ENCODE assay signal across 8 cellular contexts in the genomic region with DNA sequence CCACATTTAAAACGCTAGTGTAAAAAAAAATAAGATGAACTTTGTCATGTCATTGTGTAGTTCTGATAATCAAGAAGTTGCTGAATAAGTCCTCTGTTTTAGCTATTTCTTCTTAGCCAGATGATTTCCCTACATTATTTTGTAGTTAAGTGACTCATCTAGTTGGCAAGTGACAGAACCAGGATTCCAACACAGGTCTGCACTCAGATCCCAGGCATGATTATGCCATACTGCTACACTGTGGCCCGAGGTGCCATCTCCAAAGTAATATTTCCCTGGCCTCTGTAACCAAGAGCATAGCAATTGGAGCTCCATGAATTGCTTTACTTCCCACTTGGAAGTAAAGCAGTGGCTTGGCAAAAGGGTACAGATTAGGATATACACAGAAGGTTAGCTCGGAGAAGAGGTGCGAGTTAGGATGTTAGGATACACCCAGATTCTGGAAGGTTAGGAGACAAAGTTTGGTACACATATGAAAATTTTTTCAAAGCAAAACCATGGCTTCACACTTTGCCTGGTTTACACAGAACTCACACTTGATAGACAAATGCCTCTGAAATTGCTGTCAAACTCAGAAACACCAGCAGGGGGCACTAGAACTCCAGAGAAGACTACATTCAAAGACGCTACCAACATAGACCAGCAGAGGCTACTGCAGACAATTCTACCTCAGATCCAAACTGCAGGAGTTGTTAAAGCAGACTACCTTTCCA. TPM values are rescaled to one million over a fixed set of nuclear protein-coding genes. Genes with fewer than 3 reads are reported as not detected.
A peak's percentile ranks its signal among the peaks of the same experiment; 100 is the strongest.
DNase-seq lines count a peak whose midpoint lies in the region; ATAC-seq and TF ChIP-seq lines count a peak whose summit lies in the region.

No MANE protein-coding gene starts in this region.

- H3K9me3 ChIP-seq in mesenchymal stem cell (ENCODE audit: control insufficient read depth, low read length): no peaks in the 10 kb centered on the region

- no peaks in the 10 kb centered on the region for H3K79me1 ChIP-seq in mesenchymal stem cell (replicated peaks; ENCODE audit: low read length, poor library complexity, severe bottlenecking)

- no peaks in the 10 kb centered on the region for H3K4me1 ChIP-seq in mesenchymal stem cell (ENCODE audit: control insufficient read depth, insufficient read depth, low read depth, low read length)

- H2BK15ac ChIP-seq in mesenchymal stem cell (ENCODE audit: low read depth, poor library complexity, severe bottlenecking): no peak overlapping the region

- H3K9ac ChIP-seq in mesenchymal stem cell (ENCODE audit: low read length): peak overlapping the region; percentile 64

- H3K36me3 Mint-ChIP-seq in stimulated activated effector memory CD8-positive, alpha-beta T cell treated with anti-CD3 and anti-CD28 coated beads, Interleukin-12 subunit alpha, Interleukin-12 subunit beta, amount 100 ng/mL, for 72 hours: no peaks in the 10 kb centered on the region

- no peaks in the 10 kb centered on the region for H3K9me3 Mint-ChIP-seq in stimulated activated effector memory CD8-positive, alpha-beta T cell treated with anti-CD3 and anti-CD28 coated beads, Interleukin-12 subunit alpha, Interleukin-12 subunit beta, amount 100 ng/mL, for 72 hours

- H3K18ac ChIP-seq in mesenchymal stem cell (ENCODE audit: low read depth in 1 of 2, low read length in 2 of 2): no peak overlapping the region

- H2AK5ac ChIP-seq in mesenchymal stem cell (ENCODE audit: low read length, severe bottlenecking): no peak overlapping the region

- no peak overlapping the region for H4K8ac ChIP-seq in mesenchymal stem cell (ENCODE audit: low read length)

- 0% methylated on average over 1 of the region's 5 CpGs for WGBS in mesenchymal stem cell

- no peak overlapping the region for H3K4me3 ChIP-seq in mesenchymal stem cell (ENCODE audit: insufficient read depth in 1 of 2, low read depth in 1 of 2, low read length in 2 of 2)

- H3K23ac ChIP-seq in mesenchymal stem cell (ENCODE audit: low read length in 2 of 2): no peak overlapping the region

- H2AFZ ChIP-seq in mesenchymal stem cell (ENCODE audit: low read depth, low read length): no peak overlapping the region

- H3K27ac ChIP-seq in C4-2B (no peak overlapping the region), mesenchymal stem cell (ENCODE audit: low read length, poor library complexity, severe bottlenecking) (peak overlapping the region; percentile 38)

- no peak overlapping the region for H2BK12ac ChIP-seq in mesenchymal stem cell (ENCODE audit: low read length in 2 of 2)

- no peak overlapping the region for H3K4ac ChIP-seq in mesenchymal stem cell (ENCODE audit: low read depth in 1 of 2, low read length in 2 of 2)

- H3K4me3 Mint-ChIP-seq in stimulated activated effector memory CD8-positive, alpha-beta T cell treated with anti-CD3 and anti-CD28 coated beads, Interleukin-12 subunit alpha, Interleukin-12 subunit beta, amount 100 ng/mL, for 72 hours: no peak overlapping the region

- H3K4me1 Mint-ChIP-seq in stimulated activated effector memory CD8-positive, alpha-beta T cell treated with anti-CD3 and anti-CD28 coated beads, Interleukin-12 subunit alpha, Interleukin-12 subunit beta, amount 100 ng/mL, for 72 hours: peaks cover 7% of the 10 kb centered on the region

- H2BK120ac ChIP-seq in mesenchymal stem cell (ENCODE audit: low read depth, low read length): no peak overlapping the region

- H2BK5ac ChIP-seq in mesenchymal stem cell (ENCODE audit: low read depth, low read length, poor library complexity, severe bottlenecking): no peak overlapping the region

- H3K27ac Mint-ChIP-seq in stimulated activated effector memory CD8-positive, alpha-beta T cell treated with anti-CD3 and anti-CD28 coated beads, Interleukin-12 subunit alpha, Interleukin-12 subunit beta, amount 100 ng/mL, for 72 hours: no peak overlapping the region

- DNase-seq in NCI-H69 (lab: John Stamatoyannopoulos, UW) (peak; percentile 81), mesenchymal stem cell (peak; percentile 74)
- DNase-seq in activated CD4-positive, alpha-beta T cell treated with anti-CD3 and anti-CD28 coated beads, Interleukin-2, amount 50 U/mL, for 4 hours: peak; percentile 46 to 48
- DNase-seq in effector CD4-positive, alpha-beta T cell: peak; percentile 48
- DNase-seq in stimulated activated effector memory CD8-positive, alpha-beta T cell treated with anti-CD3 and anti-CD28 coated beads, Interleukin-12 subunit alpha, Interleukin-12 subunit beta, amount 100 ng/mL, for 72 hours (ENCODE audit: low spot score in 2 of 2): peak; percentile 26 to 71

- no peak overlapping the region for H3K14ac ChIP-seq in mesenchymal stem cell (ENCODE audit: low read length in 2 of 2)

- H4K91ac ChIP-seq in mesenchymal stem cell (ENCODE audit: low read length): no peak overlapping the region

- ATAC-seq in GM19328 (IDR thresholded peaks at IDR 0.05; ENCODE audit: unreplicated experiment) (peak; percentile 62), HG03469 (IDR thresholded peaks at IDR 0.05; ENCODE audit: unreplicated experiment) (peak; percentile 34)
- ATAC-seq in stimulated activated effector memory CD8-positive, alpha-beta T cell treated with anti-CD3 and anti-CD28 coated beads, Interleukin-12 subunit alpha, Interleukin-12 subunit beta, amount 100 ng/mL, for 72 hours: peak; percentile 71

- peak; percentile 79 for TF ChIP-seq CTCF in C4-2B (conservative IDR thresholded peaks at IDR 0.05)

- H3K4me2 ChIP-seq in mesenchymal stem cell (ENCODE audit: low read length, poor library complexity, severe bottlenecking): no peak overlapping the region

- H3K36me3 ChIP-seq in mesenchymal stem cell (ENCODE audit: control insufficient read depth in 1 of 2, insufficient read depth in 2 of 2, low read depth in 1 of 2, low read length in 2 of 2): peaks cover 5 to 13% of the 10 kb centered on the region in 2 experiments

- peaks cover 0 to 26% of the 10 kb centered on the region in 2 experiments for H3K27me3 ChIP-seq in mesenchymal stem cell (ENCODE audit: control insufficient read depth in 1 of 2, insufficient read depth in 1 of 2, low read length in 2 of 2)

RNA-seq across cellular contexts. Expression of gene SRPX2, which starts 41.4 kb away (rescaled TPM):
- polyA plus RNA-seq in mesenchymal stem cell (2013, experiment 1 of 2): 205 TPM
- polyA plus RNA-seq in mesenchymal stem cell (2013, experiment 2 of 2): 224 TPM

RNA-seq across cellular contexts. Expression of gene SYTL4, which starts 46.5 kb away (rescaled TPM):
- 3.0 TPM for polyA plus RNA-seq in mesenchymal stem cell (2013, experiment 1 of 2)
- polyA plus RNA-seq in mesenchymal stem cell (2013, experiment 2 of 2): 2.6 TPM

RNA-seq across cellular contexts. Expression of gene TSPAN6, which starts 48.8 kb away (rescaled TPM):
- polyA plus RNA-seq in mesenchymal stem cell (2013, experiment 1 of 2): 34.3 TPM
- 37.3 TPM for polyA plus RNA-seq in mesenchymal stem cell (2013, experiment 2 of 2)
